Comparison of ENCODE assay signal across 8 cellular contexts in genomic region chr22:30635273-30636225, GRCh38. TPM values are rescaled to one million over a fixed set of nuclear protein-coding genes. Genes with fewer than 3 reads are reported as not detected.
DNase-seq lines count a peak whose midpoint lies in the region; ATAC-seq, FAIRE-seq and TF ChIP-seq lines count a peak whose summit lies in the region.

SLC35E4 (plus strand) TSS chr22:30635781; CDS start chr22:30636451, 670 bp downstream.

- H3K4me1 ChIP-seq in left ventricle myocardium inferior, result peaks cover 43% of the 10 kb centered on the region
- H3K4me1 ChIP-seq in psoas muscle, result peaks cover 26% of the 10 kb centered on the region

- H3K36me3 ChIP-seq in left ventricle myocardium inferior (peaks cover 4% of the 10 kb centered on the region), psoas muscle (ENCODE audit: insufficient read depth in 1 of 2, low read depth in 1 of 2) (no peaks in the 10 kb centered on the region)

- ATAC-seq in HG02642 (IDR thresholded peaks at IDR 0.05; ENCODE audit: poor library complexity, unreplicated experiment) (peak; percentile 78), T-cell (replicated peaks in 1 of 4) (peak; percentile 85 to 92 (median 90)), psoas muscle (peak; percentile 90 to 91 (median 91))

- H3K36me3 Mint-ChIP-seq in T-cell, result peaks cover 4% of the 10 kb centered on the region

- H3K4me3 Mint-ChIP-seq in T-cell, result peak within 1 kb of the TSS; percentile 81 to 85 (median 82)

- H3K27me3 Mint-ChIP-seq in T-cell, result no peaks in the 10 kb centered on the region

- peak; percentile 73 to 89 (median 81) for DNase-seq in NCI-H1417 (lab: John Stamatoyannopoulos, UW)
- DNase-seq in T-cell, result peak; percentile 81 to 97 (median 89)
- peak; percentile 65 for DNase-seq in amniotic stem cell (lab: John Stamatoyannopoulos, UW)
- peak; percentile 95 for DNase-seq in left ventricle myocardium inferior
- DNase-seq in psoas muscle, result peak; percentile 96 to 97
- DNase-seq in urothelium cell line (ENCODE audit: low spot score), result peak; percentile 97

- peaks cover 0 to 4% (median 0%) of the 10 kb centered on the region in 3 donors for H3K9me3 Mint-ChIP-seq in T-cell

- peaks cover 13 to 24% (median 20%) of the 10 kb centered on the region in 3 donors for H3K4me1 Mint-ChIP-seq in T-cell

- peak within 1 kb of the TSS; percentile 94 for H3K27ac ChIP-seq in left ventricle myocardium inferior (replicated peaks)
- H3K27ac ChIP-seq in psoas muscle, result peak within 1 kb of the TSS; percentile 85

- peak; percentile 31 for TF ChIP-seq CTCF in GM12873 (IDR thresholded peaks at IDR 0.05; ENCODE audit: insufficient read depth, low read depth, low read length, missing control alignments)
- TF ChIP-seq CTCF in left ventricle myocardium inferior (IDR thresholded peaks at IDR 0.05; ENCODE audit: borderline replicate concordance), result peak; percentile 24
- TF ChIP-seq CTCF in psoas muscle (IDR thresholded peaks at IDR 0.05), result peak; percentile 5

- peak within 1 kb of the TSS; percentile 85 to 90 for H3K27ac Mint-ChIP-seq in T-cell

- intact Hi-C loops in left ventricle myocardium inferior (cut with micrococcal nuclease), result no loop called here
- intact Hi-C loops in psoas muscle (cut with DNase I), result loop anchor here (5.0 kb wide), 2 partner anchors 62 to 287 kb away; no protein-coding TSS in a partner anchor

- CTCF ChIA-PET in T-cell (lab: Charles Lee), result interaction anchor here (0.5 to 3.5 kb wide), 9 partner anchors 44 to 636 kb away, joined by 3 to 26 read pairs (median 4); no protein-coding TSS in a partner anchor

- no peaks in the 10 kb centered on the region for H3K9me3 ChIP-seq in left ventricle myocardium inferior (replicated peaks)
- H3K9me3 ChIP-seq in psoas muscle, result no peaks in the 10 kb centered on the region

- H3K27me3 ChIP-seq in left ventricle myocardium inferior (ENCODE audit: low read depth) (no peaks in the 10 kb centered on the region), psoas muscle (ENCODE audit: insufficient read depth in 3 of 3, low read length in 2 of 3) (no peaks in the 10 kb centered on the region)

- POLR2A ChIA-PET in T-cell (lab: Charles Lee), result interaction anchor here in 1 of 2 donors (0.6 kb wide), 1 partner anchor 34 kb away, joined by 9 read pairs; no protein-coding TSS in a partner anchor

- 1 to 2% (median 2%) methylated on average over 53 to 75 of the region's 75 CpGs for WGBS in psoas muscle, 3 donors

- H3K4me3 ChIP-seq in left ventricle myocardium inferior (peak within 1 kb of the TSS; percentile 79), psoas muscle (peak within 1 kb of the TSS; percentile 87)

- FAIRE-seq in urothelium cell line (lab: Jason Lieb, UNC), result peak; percentile 83

RNA-seq across cellular contexts. Expression of gene SLC35E4, which starts in this region (rescaled TPM):
- total RNA-seq in T-cell (1 to 10 TPM; 2.9 to 4.8 (median 3.5) TPM), left ventricle myocardium inferior (3.8 TPM), psoas muscle (10 to 100 TPM in 1 of 4 donors, 1 to 10 TPM in 3; 5.8 to 11.5 (median 7.2) TPM)
- 10 to 100 TPM in 1 of 3 donors, 1 to 10 TPM in 2; 2.6 to 11.0 (median 6.8) TPM for polyA plus RNA-seq in psoas muscle

Comparison
In these comparisons a context has a peak if more than half of its experiments do, and no peak if none do; other contexts are left out.
1. Peak in every context shown above with its lines: DNase-seq, ATAC-seq, H3K4me3 ChIP-seq and H3K27ac ChIP-seq.